ENCODE assay signal across 19 cellular contexts in the genomic region with DNA sequence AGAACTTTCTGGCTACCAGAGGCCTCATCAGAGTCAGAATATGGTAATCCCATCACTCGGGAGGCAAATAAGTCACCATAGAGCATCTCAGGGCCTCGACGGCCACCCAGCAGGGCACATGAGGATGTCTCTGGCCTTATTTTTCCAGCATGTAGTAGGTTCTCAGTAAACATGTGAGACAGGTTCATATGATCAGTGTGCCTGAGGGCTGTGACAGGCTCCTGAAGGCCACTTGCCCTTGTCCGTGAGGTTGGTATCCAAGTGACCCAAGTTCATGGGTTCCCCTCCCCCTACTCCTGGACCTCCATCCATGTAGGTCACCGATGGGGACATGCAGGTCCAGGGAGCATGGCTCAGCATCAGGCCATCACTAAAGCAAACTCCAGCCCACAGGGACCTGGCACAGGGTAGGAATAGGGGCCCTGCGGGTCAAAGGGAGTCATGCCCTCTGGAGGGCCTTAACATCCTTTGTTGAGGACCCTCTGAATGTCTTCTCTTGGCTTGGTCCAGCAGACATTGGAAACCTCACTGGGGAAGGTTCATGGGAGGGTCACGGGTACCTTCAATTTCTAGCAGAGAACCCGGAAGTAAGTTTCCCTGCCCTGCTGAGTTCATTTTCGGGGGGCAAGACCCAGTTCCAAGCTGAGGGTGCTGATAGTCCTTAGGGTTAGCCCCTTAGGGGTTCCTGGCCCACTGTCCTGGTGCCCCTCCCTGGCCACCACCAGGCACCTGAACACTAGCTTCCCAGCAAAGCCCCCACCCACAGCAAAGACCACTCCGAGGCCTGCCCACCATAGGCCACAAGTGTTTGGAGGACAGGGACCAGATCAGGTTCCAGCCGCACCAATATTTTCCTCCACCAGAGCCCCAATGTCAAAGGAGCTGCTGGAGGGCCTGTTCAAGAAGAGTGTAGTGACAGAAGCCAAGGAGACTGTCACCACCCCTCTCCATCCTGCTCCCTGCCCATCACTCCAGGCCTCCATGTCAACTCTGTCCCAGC.
"Had no signal": no experiment of that assay in that cellular context is flagged by ENCODE, and none has a peak within 500 bp of the region (broad histone marks: within the 10 kb centered on the region; RNA-seq: fewer than 3 reads in every experiment).

No MANE protein-coding gene starts in this region.

- H3K9me3 ChIP-seq: prostate gland, right lobe of liver, tibial nerve, upper lobe of right lung, vagina had no signal

- ATAC-seq: left lobe of liver, natural killer cell, right lobe of liver, upper lobe of right lung had no signal

- H3K27me3 Mint-ChIP-seq: dendritic cell treated with granulocyte-macrophage colony-stimulating factor and Interleukin-4, amounts not matched to agents 40 ng/mL and 50 ng/mL, for 4 days; stimulated activated memory B cell treated with anti-CD40 and anti-IgM and Interleukin-4, amounts not matched to agents 10 μg/mL and 1 μg/mL and 100 μg/mL, for 72 hours; stimulated activated naive CD8-positive, alpha-beta T cell treated with anti-CD3 and anti-CD28 coated beads, Interleukin-15, Interleukin-2, amounts not matched to agents 100 ng/mL and 50 ng/mL, for 24 hours had no signal

- H3K27ac ChIP-seq: hepatocyte, neural progenitor cell, parathyroid adenoma, prostate gland, right lobe of liver, tibial nerve, upper lobe of right lung, vagina had no signal

- H3K36me3 Mint-ChIP-seq: mesothelial cell of epicardium; natural killer cell; neural progenitor cell; stimulated activated memory B cell treated with anti-CD40 and anti-IgM and Interleukin-4, amounts not matched to agents 10 μg/mL and 1 μg/mL and 100 μg/mL, for 72 hours had no signal

- H3K4me3 ChIP-seq: hepatocyte, neural progenitor cell, prostate gland, right lobe of liver, tibial nerve, upper lobe of right lung, vagina had no signal

- H3K4me2 ChIP-seq: hepatocyte, neural progenitor cell had no signal

- H3K9ac ChIP-seq: neural progenitor cell, parathyroid adenoma had no signal

- H3K27me3 ChIP-seq: hepatocyte, neural progenitor cell, right lobe of liver, tibial nerve, upper lobe of right lung, vagina had no signal

- H3K4me1 ChIP-seq: neural progenitor cell, parathyroid adenoma, prostate gland, right lobe of liver, tibial nerve, upper lobe of right lung, vagina had no signal

- H3K27ac Mint-ChIP-seq: dendritic cell treated with granulocyte-macrophage colony-stimulating factor and Interleukin-4, amounts not matched to agents 40 ng/mL and 50 ng/mL, for 4 days; mesothelial cell of epicardium; neural progenitor cell; stimulated activated memory B cell treated with anti-CD40 and anti-IgM and Interleukin-4, amounts not matched to agents 10 μg/mL and 1 μg/mL and 100 μg/mL, for 72 hours; stimulated activated naive CD8-positive, alpha-beta T cell treated with anti-CD3 and anti-CD28 coated beads, Interleukin-15, Interleukin-2, amounts not matched to agents 100 ng/mL and 50 ng/mL, for 24 hours had no signal

- H3K4me1 Mint-ChIP-seq: mesothelial cell of epicardium; stimulated activated memory B cell treated with anti-CD40 and anti-IgM and Interleukin-4, amounts not matched to agents 10 μg/mL and 1 μg/mL and 100 μg/mL, for 72 hours had no signal

- DNase-seq: erythroblast; foreskin melanocyte; kidney glomerular epithelial cell; natural killer cell; occipital lobe; stimulated activated CD4-positive, alpha-beta T cell treated with anti-CD3 and anti-CD28 coated beads, Interleukin-4, amount 100 ng/mL, for 1 hour; upper lobe of right lung had no signal

- H3K4me3 Mint-ChIP-seq: dendritic cell treated with granulocyte-macrophage colony-stimulating factor and Interleukin-4, amounts not matched to agents 40 ng/mL and 50 ng/mL, for 4 days; mesothelial cell of epicardium; natural killer cell; neural progenitor cell; stimulated activated memory B cell treated with anti-CD40 and anti-IgM and Interleukin-4, amounts not matched to agents 10 μg/mL and 1 μg/mL and 100 μg/mL, for 72 hours; stimulated activated naive CD8-positive, alpha-beta T cell treated with anti-CD3 and anti-CD28 coated beads, Interleukin-15, Interleukin-2, amounts not matched to agents 100 ng/mL and 50 ng/mL, for 24 hours had no signal

- H2AFZ ChIP-seq: hepatocyte, neural progenitor cell, parathyroid adenoma had no signal

- H3K36me3 ChIP-seq: neural progenitor cell, prostate gland, right lobe of liver, upper lobe of right lung, vagina had no signal

- H3K9me3 Mint-ChIP-seq: dendritic cell treated with granulocyte-macrophage colony-stimulating factor and Interleukin-4, amounts not matched to agents 40 ng/mL and 50 ng/mL, for 4 days; mesothelial cell of epicardium; natural killer cell; stimulated activated naive CD8-positive, alpha-beta T cell treated with anti-CD3 and anti-CD28 coated beads, Interleukin-15, Interleukin-2, amounts not matched to agents 100 ng/mL and 50 ng/mL, for 24 hours had no signal
